11 cellular contexts compared by ENCODE assay signal in genomic region chr4:68905598-68906237, GRCh38. TPM values are rescaled to one million over a fixed set of nuclear protein-coding genes. Genes with fewer than 3 reads are reported as not detected.
DNase-seq lines count a peak whose midpoint lies in the region; ATAC-seq and TF ChIP-seq lines count a peak whose summit lies in the region.
"Had no signal": no experiment of that assay in that cellular context is flagged by ENCODE, and none has a peak within 500 bp of the region (broad histone marks: within the 10 kb centered on the region; RNA-seq: fewer than 3 reads in every experiment).

No MANE protein-coding gene starts in this region.

- no peaks in the 10 kb centered on the region for H3K4me1 Mint-ChIP-seq in activated CD8-positive, alpha-beta memory T cell treated with anti-CD3 and anti-CD28 coated beads, Interleukin-2, amount 10 ng/mL, durations not matched to agents 7 days and 5 days
- H3K4me1 Mint-ChIP-seq in activated T-helper 2 cell treated with anti-CD3 and anti-CD28 coated beads, Interferon-gamma antibody, Interleukin-2, Interleukin-4, amounts not matched to agents 10 μg/mL and 5 μg/mL and 100 μg/mL, durations not matched to agents 14 hours and 24 hours and 36 hours (ENCODE audit: low read depth), result no peaks in the 10 kb centered on the region

- H3K36me3 Mint-ChIP-seq in activated CD8-positive, alpha-beta memory T cell treated with anti-CD3 and anti-CD28 coated beads, Interleukin-2, amount 10 ng/mL, durations not matched to agents 7 days and 5 days, result no peaks in the 10 kb centered on the region
- H3K36me3 Mint-ChIP-seq in activated T-helper 2 cell treated with anti-CD3 and anti-CD28 coated beads, Interferon-gamma antibody, Interleukin-2, Interleukin-4, amounts not matched to agents 10 μg/mL and 5 μg/mL and 100 μg/mL, durations not matched to agents 14 hours and 24 hours and 36 hours (ENCODE audit: low read depth), result no peaks in the 10 kb centered on the region

- H3K9me3 ChIP-seq in osteoblast (ENCODE audit: low read depth, low read length), result peaks cover 2% of the 10 kb centered on the region
- H3K9me3 ChIP-seq: SJSA1 had no signal

- no peaks in the 10 kb centered on the region for H3K27me3 ChIP-seq in osteoblast (ENCODE audit: insufficient read depth, low read length)

- no peaks in the 10 kb centered on the region for H3K79me2 ChIP-seq in osteoblast (ENCODE audit: insufficient read depth, low read length)

- no peaks in the 10 kb centered on the region for H4K20me1 ChIP-seq in osteoblast (ENCODE audit: insufficient read depth, low read length)

- H2AFZ ChIP-seq in osteoblast (ENCODE audit: low read length), result peak overlapping the region; percentile 15

- H3K27ac ChIP-seq in osteoblast (ENCODE audit: low read depth, low read length), result no peak overlapping the region
- H3K27ac ChIP-seq: SJSA1 had no signal

- CTCF ChIA-PET in activated CD8-positive, alpha-beta memory T cell treated with anti-CD3 and anti-CD28 coated beads, Interleukin-2, amount 10 ng/mL, durations not matched to agents 7 days and 5 days (lab: Charles Lee), result interaction anchor here (0.6 kb wide), 1 partner anchor 216 kb away, joined by 6 read pairs; no protein-coding TSS in a partner anchor

- no peak for ATAC-seq in activated CD8-positive, alpha-beta memory T cell treated with anti-CD3 and anti-CD28 coated beads, Interleukin-2, amount 10 ng/mL, durations not matched to agents 7 days and 5 days
- ATAC-seq in sciatic nerve (no peak), HG03108 (IDR thresholded peaks at IDR 0.05; ENCODE audit: unreplicated experiment) (no peak)

- intact Hi-C loops in sciatic nerve (cut with DNase I), result no loop called here
- intact Hi-C loops in activated T-helper 2 cell treated with anti-CD3 and anti-CD28 coated beads, Interferon-gamma antibody, Interleukin-2, Interleukin-4, amounts not matched to agents 10 μg/mL and 5 μg/mL and 100 μg/mL, durations not matched to agents 14 hours and 24 hours and 36 hours (cut with micrococcal nuclease), result no loop called here

- H3K4me1 ChIP-seq in osteoblast (ENCODE audit: insufficient read depth, low read length), result no peaks in the 10 kb centered on the region
- H3K4me1 ChIP-seq: SJSA1 had no signal

- H3K27me3 Mint-ChIP-seq in activated CD8-positive, alpha-beta memory T cell treated with anti-CD3 and anti-CD28 coated beads, Interleukin-2, amount 10 ng/mL, durations not matched to agents 7 days and 5 days, result no peaks in the 10 kb centered on the region
- H3K27me3 Mint-ChIP-seq in activated T-helper 2 cell treated with anti-CD3 and anti-CD28 coated beads, Interferon-gamma antibody, Interleukin-2, Interleukin-4, amounts not matched to agents 10 μg/mL and 5 μg/mL and 100 μg/mL, durations not matched to agents 14 hours and 24 hours and 36 hours (ENCODE audit: low read depth), result no peaks in the 10 kb centered on the region

- H3K27ac Mint-ChIP-seq in activated CD8-positive, alpha-beta memory T cell treated with anti-CD3 and anti-CD28 coated beads, Interleukin-2, amount 10 ng/mL, durations not matched to agents 7 days and 5 days, result no peak overlapping the region
- no peak overlapping the region for H3K27ac Mint-ChIP-seq in activated T-helper 2 cell treated with anti-CD3 and anti-CD28 coated beads, Interferon-gamma antibody, Interleukin-2, Interleukin-4, amounts not matched to agents 10 μg/mL and 5 μg/mL and 100 μg/mL, durations not matched to agents 14 hours and 24 hours and 36 hours
- H3K27ac Mint-ChIP-seq: activated T-helper 1 cell treated with anti-CD3 and anti-CD28 coated beads, Interleukin-12 subunit alpha, Interleukin-12 subunit beta, Interleukin-2, Interleukin-4 antibody, amounts not matched to agents 30 ng/mL and 10 ng/mL and 1 ng/mL, durations not matched to agents 14 hours and 24 hours and 36 hours had no signal

- H3K36me3 ChIP-seq in osteoblast (ENCODE audit: insufficient read depth, low read length), result no peaks in the 10 kb centered on the region
- H3K36me3 ChIP-seq: SJSA1 had no signal

- peak overlapping the region; percentile 4 for H3K4me2 ChIP-seq in osteoblast (ENCODE audit: insufficient read depth, low read length)

- peak; percentile 4 for DNase-seq in EL
- peak; percentile 80 to 87 for DNase-seq in NCI-H526 (lab: John Stamatoyannopoulos, UW)
- peak; percentile 81 for DNase-seq in fibroblast of the aortic adventitia (ENCODE audit: low read depth)
- peak; percentile 27 for DNase-seq in osteoblast (ENCODE audit: insufficient read length, low spot score, missing footprints)
- DNase-seq in activated CD8-positive, alpha-beta memory T cell treated with anti-CD3 and anti-CD28 coated beads, Interleukin-2, amount 10 ng/mL, durations not matched to agents 7 days and 5 days, result no peak
- DNase-seq in sciatic nerve (ENCODE audit: low spot score), result no peak
- DNase-seq in activated T-helper 2 cell treated with anti-CD3 and anti-CD28 coated beads, Interferon-gamma antibody, Interleukin-2, Interleukin-4, amounts not matched to agents 10 μg/mL and 5 μg/mL and 100 μg/mL, durations not matched to agents 14 hours and 24 hours and 36 hours (ENCODE audit: low spot score), result no peak

- no peaks in the 10 kb centered on the region for H3K9me3 Mint-ChIP-seq in activated CD8-positive, alpha-beta memory T cell treated with anti-CD3 and anti-CD28 coated beads, Interleukin-2, amount 10 ng/mL, durations not matched to agents 7 days and 5 days (ENCODE audit: low read depth)
- no peaks in the 10 kb centered on the region for H3K9me3 Mint-ChIP-seq in activated T-helper 2 cell treated with anti-CD3 and anti-CD28 coated beads, Interferon-gamma antibody, Interleukin-2, Interleukin-4, amounts not matched to agents 10 μg/mL and 5 μg/mL and 100 μg/mL, durations not matched to agents 14 hours and 24 hours and 36 hours
- H3K9me3 Mint-ChIP-seq: activated T-helper 1 cell treated with anti-CD3 and anti-CD28 coated beads, Interleukin-12 subunit alpha, Interleukin-12 subunit beta, Interleukin-2, Interleukin-4 antibody, amounts not matched to agents 30 ng/mL and 10 ng/mL and 1 ng/mL, durations not matched to agents 14 hours and 24 hours and 36 hours had no signal

- no peak overlapping the region for H3K4me3 Mint-ChIP-seq in activated CD8-positive, alpha-beta memory T cell treated with anti-CD3 and anti-CD28 coated beads, Interleukin-2, amount 10 ng/mL, durations not matched to agents 7 days and 5 days
- no peak overlapping the region for H3K4me3 Mint-ChIP-seq in activated T-helper 2 cell treated with anti-CD3 and anti-CD28 coated beads, Interferon-gamma antibody, Interleukin-2, Interleukin-4, amounts not matched to agents 10 μg/mL and 5 μg/mL and 100 μg/mL, durations not matched to agents 14 hours and 24 hours and 36 hours (ENCODE audit: low read depth)
- H3K4me3 Mint-ChIP-seq: activated T-helper 1 cell treated with anti-CD3 and anti-CD28 coated beads, Interleukin-12 subunit alpha, Interleukin-12 subunit beta, Interleukin-2, Interleukin-4 antibody, amounts not matched to agents 30 ng/mL and 10 ng/mL and 1 ng/mL, durations not matched to agents 14 hours and 24 hours and 36 hours had no signal

- H3K4me3 ChIP-seq in fibroblast of the aortic adventitia (ENCODE audit: low read depth, low read length) (peak overlapping the region; percentile 29), osteoblast (ENCODE audit: insufficient read depth, low read length) (no peak overlapping the region)
- H3K4me3 ChIP-seq: SJSA1 had no signal

- TF ChIP-seq CTCF in fibroblast of the aortic adventitia (IDR thresholded peaks at IDR 0.05; ENCODE audit: insufficient read depth, low read length), result no peak
- no peak for TF ChIP-seq CTCF in osteoblast (IDR thresholded peaks at IDR 0.05; ENCODE audit: extremely low read depth, low read depth, low read length)

RNA-seq across cellular contexts. Expression of gene UGT2A3, which starts 45.9 kb away (rescaled TPM):
- total RNA-seq in fibroblast of the aortic adventitia (ENCODE audit: low replicate concordance) (not detected in 2 replicates), osteoblast (not detected in 2 replicates), sciatic nerve (not detected)
- total RNA-seq in activated CD8-positive, alpha-beta memory T cell treated with anti-CD3 and anti-CD28 coated beads, Interleukin-2, amount 10 ng/mL, durations not matched to agents 7 days and 5 days, result not detected
- total RNA-seq in activated T-helper 2 cell treated with anti-CD3 and anti-CD28 coated beads, Interferon-gamma antibody, Interleukin-2, Interleukin-4, amounts not matched to agents 10 μg/mL and 5 μg/mL and 100 μg/mL, durations not matched to agents 14 hours and 24 hours and 36 hours, result not detected in 2 replicates
- total RNA-seq: activated T-helper 1 cell treated with anti-CD3 and anti-CD28 coated beads, Interleukin-12 subunit alpha, Interleukin-12 subunit beta, Interleukin-2, Interleukin-4 antibody, amounts not matched to agents 30 ng/mL and 10 ng/mL and 1 ng/mL, durations not matched to agents 14 hours and 24 hours and 36 hours; Daoy; SJSA1 had no signal

Comparison
In these comparisons a context has a peak if more than half of its experiments do, and no peak if none do; other contexts are left out.
1. DNase-seq: peak in EL (single experiment), NCI-H526 (2 of 2), fibroblast of the aortic adventitia (single experiment) and osteoblast (single experiment); none in activated CD8-positive, alpha-beta memory T cell treated with anti-CD3 and anti-CD28 coated beads, Interleukin-2, amount 10 ng/mL, durations not matched to agents 7 days and 5 days (single experiment), sciatic nerve (single experiment) and activated T-helper 2 cell treated with anti-CD3 and anti-CD28 coated beads, Interferon-gamma antibody, Interleukin-2, Interleukin-4, amounts not matched to agents 10 μg/mL and 5 μg/mL and 100 μg/mL, durations not matched to agents 14 hours and 24 hours and 36 hours (single experiment).